ENCODE assay signal across 1 cellular context in the genomic region with DNA sequence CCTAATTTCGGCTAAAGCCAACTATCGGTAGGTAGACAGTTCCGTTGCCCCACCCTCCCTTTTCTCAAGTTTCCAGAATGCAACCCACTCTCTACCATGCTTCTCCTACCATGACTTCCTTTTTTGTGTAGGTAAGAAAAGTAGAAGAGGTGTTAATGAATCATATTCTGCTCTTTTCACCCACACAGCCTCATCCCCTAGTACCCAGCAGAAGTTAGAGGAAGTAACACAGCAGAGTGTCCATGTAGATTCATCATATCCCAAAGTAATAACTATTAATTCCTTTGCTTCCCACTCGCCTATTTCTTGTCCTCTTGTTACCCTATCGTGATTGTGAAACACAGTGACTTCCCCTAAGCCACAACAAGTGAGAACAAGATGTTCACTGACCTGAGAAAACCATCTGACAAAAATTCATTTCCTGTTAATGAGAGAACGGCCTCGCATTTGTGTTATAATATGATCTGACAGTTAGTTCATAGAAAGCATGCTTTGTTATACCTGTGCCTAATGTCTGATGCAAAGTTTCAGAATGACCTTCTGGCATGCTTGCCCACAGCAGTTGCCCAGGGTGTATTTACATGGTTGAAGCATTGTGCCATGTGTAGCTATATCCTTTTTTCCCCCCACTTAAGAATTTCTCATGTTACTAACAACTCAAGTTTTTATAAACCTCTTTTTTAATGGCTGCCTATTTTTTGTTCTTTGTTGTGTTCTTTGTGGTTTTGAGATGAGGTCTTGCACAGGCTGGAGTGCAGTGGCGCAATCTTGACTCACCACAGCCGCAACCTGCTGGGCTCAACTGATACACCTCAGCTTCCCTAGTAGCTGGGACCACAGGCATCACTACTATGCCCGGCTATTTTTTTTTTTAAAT.
TF ChIP-seq lines count a peak whose summit lies in the region.

No MANE protein-coding gene starts in this region.

TF ChIP-seq in K562, 482 proteins besides CTCF, POLR2A, EP300 and RAD21:
- TF ChIP-seq, protein P1, sequence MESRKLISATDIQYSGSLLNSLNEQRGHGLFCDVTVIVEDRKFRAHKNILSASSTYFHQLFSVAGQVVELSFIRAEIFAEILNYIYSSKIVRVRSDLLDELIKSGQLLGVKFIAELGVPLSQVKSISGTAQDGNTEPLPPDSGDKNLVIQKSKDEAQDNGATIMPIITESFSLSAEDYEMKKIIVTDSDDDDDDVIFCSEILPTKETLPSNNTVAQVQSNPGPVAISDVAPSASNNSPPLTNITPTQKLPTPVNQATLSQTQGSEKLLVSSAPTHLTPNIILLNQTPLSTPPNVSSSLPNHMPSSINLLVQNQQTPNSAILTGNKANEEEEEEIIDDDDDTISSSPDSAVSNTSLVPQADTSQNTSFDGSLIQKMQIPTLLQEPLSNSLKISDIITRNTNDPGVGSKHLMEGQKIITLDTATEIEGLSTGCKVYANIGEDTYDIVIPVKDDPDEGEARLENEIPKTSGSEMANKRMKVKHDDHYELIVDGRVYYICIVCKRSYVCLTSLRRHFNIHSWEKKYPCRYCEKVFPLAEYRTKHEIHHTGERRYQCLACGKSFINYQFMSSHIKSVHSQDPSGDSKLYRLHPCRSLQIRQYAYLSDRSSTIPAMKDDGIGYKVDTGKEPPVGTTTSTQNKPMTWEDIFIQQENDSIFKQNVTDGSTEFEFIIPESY (CRISPR knock-in tag; IDR thresholded peaks at IDR 0.05), result peak; percentile 71; the same call in 1 of the 2 replicates
- TF ChIP-seq FOSL1 (tag; conservative IDR thresholded peaks at IDR 0.05), result peak; percentile 65
- no peak for TF ChIP-seq TRIM28 (IDR thresholded peaks at IDR 0.05)
- peak in 1 of 3 experiments; percentile 23 for TF ChIP-seq YY1 (IDR thresholded peaks at IDR 0.05; ENCODE audit: borderline replicate concordance in 1 of 3, control insufficient read depth in 1 of 3, extremely low read depth in 1 of 3, insufficient read depth in 3 of 3, insufficient read length in 1 of 3, insufficient replicate concordance in 2 of 3, low read depth in 1 of 3, low read length in 2 of 3)
- TF ChIP-seq, protein P2, sequence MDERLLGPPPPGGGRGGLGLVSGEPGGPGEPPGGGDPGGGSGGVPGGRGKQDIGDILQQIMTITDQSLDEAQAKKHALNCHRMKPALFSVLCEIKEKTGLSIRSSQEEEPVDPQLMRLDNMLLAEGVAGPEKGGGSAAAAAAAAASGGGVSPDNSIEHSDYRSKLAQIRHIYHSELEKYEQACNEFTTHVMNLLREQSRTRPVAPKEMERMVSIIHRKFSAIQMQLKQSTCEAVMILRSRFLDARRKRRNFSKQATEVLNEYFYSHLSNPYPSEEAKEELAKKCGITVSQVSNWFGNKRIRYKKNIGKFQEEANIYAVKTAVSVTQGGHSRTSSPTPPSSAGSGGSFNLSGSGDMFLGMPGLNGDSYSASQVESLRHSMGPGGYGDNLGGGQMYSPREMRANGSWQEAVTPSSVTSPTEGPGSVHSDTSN (CRISPR knock-in tag; IDR thresholded peaks at IDR 0.05; ENCODE audit: low read depth), result no peak
- TF ChIP-seq, protein P2 (tag; conservative IDR thresholded peaks at IDR 0.05; ENCODE audit: low read depth), result no peak
- TF ChIP-seq ARNT (IDR thresholded peaks at IDR 0.05), result no peak
- no peak for TF ChIP-seq U2AF1 (optimal IDR thresholded peaks at IDR 0.05; ENCODE audit: low read depth, low read length)
- TF ChIP-seq CHD2 (IDR thresholded peaks at IDR 0.05; ENCODE audit: low read depth, low read length), result no peak
- no peak for TF ChIP-seq CAMTA2 (CRISPR knock-in tag; conservative IDR thresholded peaks at IDR 0.05)
- no peak for TF ChIP-seq SMC3 (conservative IDR thresholded peaks at IDR 0.05; ENCODE audit: insufficient read depth, low read depth, low read length)
- TF ChIP-seq SP1 (CRISPR knock-in tag; IDR thresholded peaks at IDR 0.05), result no peak
- TF ChIP-seq, protein P3, sequence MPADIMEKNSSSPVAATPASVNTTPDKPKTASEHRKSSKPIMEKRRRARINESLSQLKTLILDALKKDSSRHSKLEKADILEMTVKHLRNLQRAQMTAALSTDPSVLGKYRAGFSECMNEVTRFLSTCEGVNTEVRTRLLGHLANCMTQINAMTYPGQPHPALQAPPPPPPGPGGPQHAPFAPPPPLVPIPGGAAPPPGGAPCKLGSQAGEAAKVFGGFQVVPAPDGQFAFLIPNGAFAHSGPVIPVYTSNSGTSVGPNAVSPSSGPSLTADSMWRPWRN (IDR thresholded peaks at IDR 0.05; ENCODE audit: low read depth), result no peak
- no peak for TF ChIP-seq CBX3 (IDR thresholded peaks at IDR 0.05; ENCODE audit: borderline replicate concordance in 1 of 2, low read length in 2 of 2)
- no peak for TF ChIP-seq HIVEP1 (CRISPR knock-in tag; IDR thresholded peaks at IDR 0.05)
- TF ChIP-seq, protein P4, sequence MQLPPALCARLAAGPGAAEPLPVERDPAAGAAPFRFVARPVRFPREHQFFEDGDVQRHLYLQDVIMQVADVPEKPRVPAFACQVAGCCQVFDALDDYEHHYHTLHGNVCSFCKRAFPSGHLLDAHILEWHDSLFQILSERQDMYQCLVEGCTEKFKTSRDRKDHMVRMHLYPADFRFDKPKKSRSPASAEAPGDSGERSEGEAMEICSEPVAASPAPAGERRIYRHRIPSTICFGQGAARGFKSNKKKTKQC (CRISPR knock-in tag; IDR thresholded peaks at IDR 0.05), result no peak
- TF ChIP-seq, protein P5, sequence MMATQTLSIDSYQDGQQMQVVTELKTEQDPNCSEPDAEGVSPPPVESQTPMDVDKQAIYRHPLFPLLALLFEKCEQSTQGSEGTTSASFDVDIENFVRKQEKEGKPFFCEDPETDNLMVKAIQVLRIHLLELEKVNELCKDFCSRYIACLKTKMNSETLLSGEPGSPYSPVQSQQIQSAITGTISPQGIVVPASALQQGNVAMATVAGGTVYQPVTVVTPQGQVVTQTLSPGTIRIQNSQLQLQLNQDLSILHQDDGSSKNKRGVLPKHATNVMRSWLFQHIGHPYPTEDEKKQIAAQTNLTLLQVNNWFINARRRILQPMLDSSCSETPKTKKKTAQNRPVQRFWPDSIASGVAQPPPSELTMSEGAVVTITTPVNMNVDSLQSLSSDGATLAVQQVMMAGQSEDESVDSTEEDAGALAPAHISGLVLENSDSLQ (IDR thresholded peaks at IDR 0.05), result no peak
- no peak for TF ChIP-seq ZNF197 (CRISPR knock-in tag; IDR thresholded peaks at IDR 0.05; ENCODE audit: low read depth)
- TF ChIP-seq PRPF4 (IDR thresholded peaks at IDR 0.05; ENCODE audit: insufficient read depth, low read depth, low read length, poor library complexity, severe bottlenecking), result no peak
- no peak for TF ChIP-seq MCM5 (IDR thresholded peaks at IDR 0.05; ENCODE audit: low read depth)
- TF ChIP-seq TCF3 (CRISPR knock-in tag; IDR thresholded peaks at IDR 0.05), result peak; percentile 64
- TF ChIP-seq, protein P6, sequence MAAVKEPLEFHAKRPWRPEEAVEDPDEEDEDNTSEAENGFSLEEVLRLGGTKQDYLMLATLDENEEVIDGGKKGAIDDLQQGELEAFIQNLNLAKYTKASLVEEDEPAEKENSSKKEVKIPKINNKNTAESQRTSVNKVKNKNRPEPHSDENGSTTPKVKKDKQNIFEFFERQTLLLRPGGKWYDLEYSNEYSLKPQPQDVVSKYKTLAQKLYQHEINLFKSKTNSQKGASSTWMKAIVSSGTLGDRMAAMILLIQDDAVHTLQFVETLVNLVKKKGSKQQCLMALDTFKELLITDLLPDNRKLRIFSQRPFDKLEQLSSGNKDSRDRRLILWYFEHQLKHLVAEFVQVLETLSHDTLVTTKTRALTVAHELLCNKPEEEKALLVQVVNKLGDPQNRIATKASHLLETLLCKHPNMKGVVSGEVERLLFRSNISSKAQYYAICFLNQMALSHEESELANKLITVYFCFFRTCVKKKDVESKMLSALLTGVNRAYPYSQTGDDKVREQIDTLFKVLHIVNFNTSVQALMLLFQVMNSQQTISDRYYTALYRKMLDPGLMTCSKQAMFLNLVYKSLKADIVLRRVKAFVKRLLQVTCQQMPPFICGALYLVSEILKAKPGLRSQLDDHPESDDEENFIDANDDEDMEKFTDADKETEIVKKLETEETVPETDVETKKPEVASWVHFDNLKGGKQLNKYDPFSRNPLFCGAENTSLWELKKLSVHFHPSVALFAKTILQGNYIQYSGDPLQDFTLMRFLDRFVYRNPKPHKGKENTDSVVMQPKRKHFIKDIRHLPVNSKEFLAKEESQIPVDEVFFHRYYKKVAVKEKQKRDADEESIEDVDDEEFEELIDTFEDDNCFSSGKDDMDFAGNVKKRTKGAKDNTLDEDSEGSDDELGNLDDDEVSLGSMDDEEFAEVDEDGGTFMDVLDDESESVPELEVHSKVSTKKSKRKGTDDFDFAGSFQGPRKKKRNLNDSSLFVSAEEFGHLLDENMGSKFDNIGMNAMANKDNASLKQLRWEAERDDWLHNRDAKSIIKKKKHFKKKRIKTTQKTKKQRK (IDR thresholded peaks at IDR 0.05; ENCODE audit: borderline replicate concordance, low read depth, low read length), result no peak
- peak; percentile 23; the same call in 1 of the 2 replicates for TF ChIP-seq CBFA2T3 (IDR thresholded peaks at IDR 0.05)
- TF ChIP-seq ETV5 (CRISPR knock-in tag; IDR thresholded peaks at IDR 0.05; ENCODE audit: low read depth), result no peak
- TF ChIP-seq NCOA1 (IDR thresholded peaks at IDR 0.05; ENCODE audit: low read depth), result no peak
- TF ChIP-seq, protein P7, sequence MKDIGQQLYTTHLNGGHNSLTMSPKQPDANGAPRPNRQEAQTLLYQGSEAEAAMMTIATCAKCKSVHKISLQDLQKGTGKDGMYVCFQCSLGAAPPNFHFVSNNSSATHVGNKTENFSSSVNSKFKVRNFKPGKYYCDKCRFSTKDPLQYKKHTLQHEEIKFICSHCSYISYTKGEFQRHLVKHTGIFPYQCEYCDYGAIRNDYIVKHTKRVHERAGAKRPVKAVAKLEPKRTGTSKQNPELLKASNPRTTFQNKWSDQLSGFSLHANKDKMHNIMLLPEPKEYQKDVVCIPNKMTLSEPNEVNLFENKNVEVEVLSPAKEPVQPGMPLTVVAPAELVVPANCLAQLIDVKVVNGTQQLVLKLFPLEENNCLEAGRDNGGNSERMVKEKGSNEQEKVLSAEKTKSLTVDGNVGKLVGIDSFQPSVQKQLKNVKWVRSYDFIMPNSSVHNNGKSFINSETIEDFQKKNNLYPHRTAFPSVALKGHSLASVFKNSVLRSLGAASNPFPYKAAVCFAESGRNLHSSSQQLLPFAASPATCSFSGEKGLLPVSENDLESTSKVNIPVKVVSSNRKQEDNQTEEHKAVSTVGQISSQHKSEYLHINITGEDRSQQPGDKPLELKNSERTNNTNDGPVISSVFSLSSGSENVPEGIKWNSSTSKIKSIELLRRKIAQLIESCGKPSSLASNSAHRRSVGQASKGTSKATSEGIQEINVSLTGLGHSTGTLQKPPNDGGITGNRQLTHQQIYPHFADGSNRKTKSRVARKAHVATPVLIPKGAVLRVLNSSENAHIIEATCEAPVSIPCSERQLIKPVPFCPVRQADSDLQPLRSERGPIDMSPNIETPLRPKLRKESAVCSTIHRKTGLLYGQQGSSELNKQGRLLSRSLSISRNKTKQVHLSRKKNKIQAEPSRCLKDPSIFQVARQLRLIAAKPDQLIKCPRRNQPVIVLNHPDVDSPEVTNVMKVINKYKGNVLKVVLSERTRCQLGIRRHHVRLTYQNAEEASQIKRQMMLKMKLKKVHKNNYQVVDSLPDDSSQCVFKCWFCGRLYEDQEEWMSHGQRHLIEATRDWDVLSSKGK (CRISPR knock-in tag; IDR thresholded peaks at IDR 0.05), result no peak
- no peak for TF ChIP-seq KLF10 (CRISPR knock-in tag; IDR thresholded peaks at IDR 0.05)
TF ChIP-seq in K562: peak in this region for 5.
